Comparison of ENCODE assay signal across 9 cellular contexts in genomic region chr9:114908796-114909448, GRCh38. TPM values are rescaled to one million over a fixed set of nuclear protein-coding genes. Genes with fewer than 3 reads are reported as not detected.
DNase-seq lines count a peak whose midpoint lies in the region; ATAC-seq and TF ChIP-seq lines count a peak whose summit lies in the region.
"Had no signal": no experiment of that assay in that cellular context is flagged by ENCODE, and none has a peak within 500 bp of the region (broad histone marks: within the 10 kb centered on the region; RNA-seq: fewer than 3 reads in every experiment).

No MANE protein-coding gene starts in this region.

- peak overlapping the region; percentile 97 for H2AK5ac ChIP-seq in trophoblast cell (ENCODE audit: low read length)

- peak overlapping the region; percentile 57 for H3K9ac ChIP-seq in Karpas-422 (ENCODE audit: low read length)
- H3K9ac ChIP-seq in trophoblast cell (ENCODE audit: low read length): no peak overlapping the region

- H3K4me1 Mint-ChIP-seq in activated naive CD8-positive, alpha-beta T cell (ENCODE audit: low read depth): peaks cover 63% of the 10 kb centered on the region

- H3K79me1 ChIP-seq in trophoblast cell (ENCODE audit: low read length): peaks cover 45% of the 10 kb centered on the region

- no peaks in the 10 kb centered on the region for H3K27me3 Mint-ChIP-seq in activated naive CD8-positive, alpha-beta T cell

- peak overlapping the region; percentile 64 for H3K4ac ChIP-seq in trophoblast cell (ENCODE audit: low read depth, low read length)

- H3K4me1 ChIP-seq in Karpas-422 (ENCODE audit: low read length) (peaks cover 84% of the 10 kb centered on the region), trophoblast cell (ENCODE audit: control insufficient read depth in 1 of 2, insufficient read depth in 2 of 2, low read length in 2 of 2) (peaks cover 24 to 42% of the 10 kb centered on the region in 2 experiments), osteoblast (ENCODE audit: insufficient read depth, low read length) (peaks cover 26% of the 10 kb centered on the region)

- H3K9me3 ChIP-seq in Karpas-422 (ENCODE audit: low read length): no peaks in the 10 kb centered on the region
- no peaks in the 10 kb centered on the region for H3K9me3 ChIP-seq in trophoblast cell (ENCODE audit: insufficient read depth, low read depth, low read length)
- H3K9me3 ChIP-seq in osteoblast (ENCODE audit: low read depth, low read length): no peaks in the 10 kb centered on the region

- peak overlapping the region; percentile 77 for H3K4me3 Mint-ChIP-seq in activated naive CD8-positive, alpha-beta T cell

- H3K23ac ChIP-seq in trophoblast cell (ENCODE audit: low read length): no peak overlapping the region

- H4K91ac ChIP-seq in trophoblast cell (ENCODE audit: low read depth, low read length): peak overlapping the region; percentile 100

- no peaks in the 10 kb centered on the region for H3K9me2 ChIP-seq in Karpas-422 (replicated peaks; ENCODE audit: insufficient read depth, low read length)

- H2BK5ac ChIP-seq in trophoblast cell (ENCODE audit: low read depth, low read length, poor library complexity): peak overlapping the region; percentile 100

- H3K14ac ChIP-seq in trophoblast cell (ENCODE audit: low read length): peak overlapping the region; percentile 98

- peak overlapping the region; percentile 100 for H2BK120ac ChIP-seq in trophoblast cell (ENCODE audit: insufficient read depth, low read length, poor library complexity)

- DNase-seq in DMS79 (lab: John Stamatoyannopoulos, UW) (peak; percentile 85), DMS79 treated with DMSO at 0.1 percent for 48 hours (lab: John Stamatoyannopoulos, UW) (no peak), Karpas-422 (peak; percentile 70), trophoblast cell (peak; percentile 55 to 62), osteoblast (ENCODE audit: insufficient read length, low spot score, missing footprints) (no peak), DMS 273 (lab: John Stamatoyannopoulos, UW; ENCODE audit: unreplicated experiment) (no peak)

- H3K36me3 ChIP-seq in Karpas-422 (ENCODE audit: insufficient read depth, low read length) (peaks cover 6% of the 10 kb centered on the region), trophoblast cell (ENCODE audit: control insufficient read depth in 1 of 2, insufficient read depth in 2 of 2, low read length in 2 of 2) (no peaks in the 10 kb centered on the region), osteoblast (ENCODE audit: insufficient read depth, low read length) (no peaks in the 10 kb centered on the region)

- H3K27me3 ChIP-seq in Karpas-422 (ENCODE audit: low read length): no peaks in the 10 kb centered on the region
- no peaks in the 10 kb centered on the region for H3K27me3 ChIP-seq in trophoblast cell (ENCODE audit: insufficient read depth, low read length)
- peaks cover 5% of the 10 kb centered on the region for H3K27me3 ChIP-seq in osteoblast (ENCODE audit: insufficient read depth, low read length)

- H3K4me3 ChIP-seq in Karpas-422 (ENCODE audit: low read length) (peak overlapping the region; percentile 30; the same call in 1 of the 2 replicates), trophoblast cell (ENCODE audit: low read depth, low read length) (no peak overlapping the region), osteoblast (ENCODE audit: insufficient read depth, low read length) (no peak overlapping the region)

- peak overlapping the region; percentile 99 for H3K27ac Mint-ChIP-seq in activated naive CD8-positive, alpha-beta T cell

- H3K27ac ChIP-seq in Karpas-422 (ENCODE audit: low read length): peak overlapping the region; percentile 98
- H3K27ac ChIP-seq in trophoblast cell (ENCODE audit: low read depth, low read length): peak overlapping the region; percentile 99
- H3K27ac ChIP-seq in osteoblast (ENCODE audit: low read depth, low read length): no peak overlapping the region

- peak overlapping the region; percentile 77 for H4K8ac ChIP-seq in trophoblast cell (ENCODE audit: low read depth, low read length)

- peak overlapping the region; percentile 64 for H4K12ac ChIP-seq in trophoblast cell (ENCODE audit: low read depth, low read length)

- H3K79me2 ChIP-seq in Karpas-422 (ENCODE audit: low read length) (no peaks in the 10 kb centered on the region), trophoblast cell (ENCODE audit: control insufficient read depth, insufficient read depth, low read length, poor library complexity) (peaks cover 10% of the 10 kb centered on the region), osteoblast (ENCODE audit: insufficient read depth, low read length) (no peaks in the 10 kb centered on the region)

- H4K20me1 ChIP-seq in Karpas-422 (ENCODE audit: insufficient read depth, low read depth, low read length) (no peaks in the 10 kb centered on the region), osteoblast (ENCODE audit: insufficient read depth, low read length) (no peaks in the 10 kb centered on the region)

- WGBS in trophoblast cell (ENCODE audit: extremely low coverage, insufficient coverage, insufficient read length): no CpG with 5 or more reads among the region's 6 CpGs

- peak overlapping the region; percentile 64 for H3K4me2 ChIP-seq in Karpas-422 (ENCODE audit: low read depth, low read length, poor library complexity, severe bottlenecking)
- H3K4me2 ChIP-seq in trophoblast cell (ENCODE audit: low read length): peak overlapping the region; percentile 15
- no peak overlapping the region for H3K4me2 ChIP-seq in osteoblast (ENCODE audit: insufficient read depth, low read length)

- TF ChIP-seq CTCF in osteoblast (IDR thresholded peaks at IDR 0.05; ENCODE audit: extremely low read depth, low read depth, low read length): no peak

- H2BK12ac ChIP-seq in trophoblast cell (ENCODE audit: low read length): peak overlapping the region; percentile 95

- H3K36me3 Mint-ChIP-seq in activated naive CD8-positive, alpha-beta T cell: peaks cover 33% of the 10 kb centered on the region

- no peak overlapping the region; the same call in 1 of the 2 replicates for H2AFZ ChIP-seq in Karpas-422 (ENCODE audit: low read length)
- H2AFZ ChIP-seq in trophoblast cell (ENCODE audit: insufficient read depth, low read length, poor library complexity): peak overlapping the region; percentile 74
- H2AFZ ChIP-seq in osteoblast (ENCODE audit: low read length): no peak overlapping the region

- H3K9me3 Mint-ChIP-seq in activated naive CD8-positive, alpha-beta T cell (ENCODE audit: low read depth): no peaks in the 10 kb centered on the region

- ATAC-seq in GM18517 (IDR thresholded peaks at IDR 0.05; ENCODE audit: unreplicated experiment): no peak

- peak overlapping the region; percentile 96 for H3K18ac ChIP-seq in trophoblast cell (ENCODE audit: low read length)

RNA-seq across cellular contexts. Expression of gene TNFSF8, which starts 21.5 kb away (rescaled TPM):
- 17.9 and 19.6 TPM in 2 replicates for total RNA-seq in Karpas-422 (2014; rRNA removed; shearing (Covaris generic); ENCODE audit: low replicate concordance)
- polyA plus RNA-seq in trophoblast cell (2013): 1.1 and 1.8 TPM in 2 replicates
- not detected in 2 replicates for total RNA-seq in osteoblast
- total RNA-seq: HT1080 had no signal

Comparison
In these comparisons a context has a peak if more than half of its experiments do, and no peak if none do; other contexts are left out.
1. DNase-seq: peak in DMS79 (single experiment), Karpas-422 (single experiment) and trophoblast cell (2 of 2); none in DMS79 treated with DMSO at 0.1 percent for 48 hours (single experiment), osteoblast (single experiment) and DMS 273 (single experiment).
2. RNA of gene TNFSF8, which starts 21.5 kb away (total RNA-seq): 17.9 to 19.6 TPM in Karpas-422; not detected in osteoblast; every median in the first group is over 10 times any median in the second.